In the genomic region with DNA sequence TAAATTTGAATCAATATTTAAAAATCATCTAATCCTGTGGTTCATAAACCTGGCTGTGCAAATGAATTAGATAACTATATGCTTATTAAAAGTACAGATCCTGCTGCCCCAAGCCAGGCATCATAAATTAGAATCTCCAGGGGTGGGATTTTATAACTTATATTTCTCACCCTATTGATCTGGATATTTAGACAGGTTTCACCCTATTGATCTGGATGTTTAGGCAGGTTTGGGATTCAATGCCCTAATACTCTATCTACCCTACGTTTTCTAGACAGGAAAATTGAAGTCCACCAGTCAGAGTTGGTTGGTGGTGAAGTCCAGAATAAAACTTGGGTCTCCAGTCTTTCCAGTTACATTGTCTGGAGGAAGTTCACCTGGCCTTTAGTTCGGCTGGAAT, we compare ENCODE assay signal across 44 cellular contexts. TPM values are rescaled to one million over a fixed set of nuclear protein-coding genes. Genes with fewer than 3 reads are reported as not detected.
"Had no signal": no experiment of that assay in that cellular context is flagged by ENCODE, and none has a peak within 500 bp of the region (broad histone marks: within the 10 kb centered on the region; RNA-seq: fewer than 3 reads in every experiment).

No MANE protein-coding gene starts in this region.

- H3K27ac Mint-ChIP-seq: activated naive CD4-positive, alpha-beta T cell treated with anti-CD3 and anti-CD28 coated beads for 36 hours; activated naive CD4-positive, alpha-beta T cell treated with anti-CD3 and anti-CD28 coated beads, Interleukin-2, amount 10 ng/mL, durations not matched to agents 7 days and 5 days; activated naive CD4-positive, alpha-beta T cell treated with anti-CD3 and anti-CD28 coated beads, Interleukin-2, amount 50 U/mL, for 24 hours; activated naive CD4-positive, alpha-beta T cell treated with anti-CD3 and anti-CD28 coated beads, Interleukin-2, amount 50 U/mL, for 72 hours; activated naive CD8-positive, alpha-beta T cell; activated naive CD8-positive, alpha-beta T cell treated with anti-CD3 and anti-CD28 coated beads for 36 hours; activated naive CD8-positive, alpha-beta T cell treated with anti-CD3 and anti-CD28 coated beads, Interleukin-2, amount 10 ng/mL, durations not matched to agents 7 days and 5 days; activated naive CD8-positive, alpha-beta T cell treated with anti-CD3 and anti-CD28 coated beads, Interleukin-2, amount 50 U/mL, for 24 hours; activated T-cell treated with anti-CD3 and anti-CD28 coated beads, Interleukin-2, amount 50 U/mL, for 24 hours; activated T-cell treated with anti-CD3 and anti-CD28 coated beads, Interleukin-2, amount 50 U/mL, for 72 hours; activated T-helper 1 cell treated with anti-CD3 and anti-CD28 coated beads, Interleukin-12 subunit alpha, Interleukin-12 subunit beta, Interleukin-2, Interleukin-4 antibody, amounts not matched to agents 30 ng/mL and 10 ng/mL and 1 ng/mL, durations not matched to agents 14 hours and 24 hours and 36 hours; activated T-helper 17 cell treated with anti-CD3 and anti-CD28 coated beads, Interleukin-2, amount 50 U/mL, for 72 hours; activated T-helper 2 cell treated with anti-CD3 and anti-CD28 coated beads, Interferon-gamma antibody, Interleukin-2, Interleukin-4, amounts not matched to agents 10 μg/mL and 5 μg/mL and 100 μg/mL, durations not matched to agents 14 hours and 24 hours and 36 hours; brain had no signal

- DNase-seq: activated effector memory CD4-positive, alpha-beta T cell treated with anti-CD3 and anti-CD28 coated beads, Interleukin-2, amount 50 U/mL, for 16 hours; activated effector memory CD4-positive, alpha-beta T cell treated with Interleukin-2 at 50 U/mL for 16 hours; activated gamma-delta T cell; activated gamma-delta T cell treated with Interleukin-2 at 50 U/mL for 16 hours; activated naive CD4-positive, alpha-beta T cell; activated naive CD4-positive, alpha-beta T cell treated with anti-CD3 and anti-CD28 coated beads for 36 hours; activated naive CD4-positive, alpha-beta T cell treated with anti-CD3 and anti-CD28 coated beads, Interleukin-2, amount 10 ng/mL, durations not matched to agents 7 days and 5 days; activated naive CD4-positive, alpha-beta T cell treated with anti-CD3 and anti-CD28 coated beads, Interleukin-2, amount 50 U/mL, for 16 hours; activated naive CD4-positive, alpha-beta T cell treated with Interleukin-2 at 50 U/mL for 16 hours; activated naive CD8-positive, alpha-beta T cell treated with anti-CD3 and anti-CD28 coated beads for 36 hours; activated naive CD8-positive, alpha-beta T cell treated with anti-CD3 and anti-CD28 coated beads, Interleukin-2, amount 10 ng/mL, durations not matched to agents 7 days and 5 days; activated naive CD8-positive, alpha-beta T cell treated with anti-CD3 and anti-CD28 coated beads, Interleukin-2, amount 50 U/mL, for 24 hours; activated T-cell treated with anti-CD3 and anti-CD28 coated beads, Interleukin-2, amount 50 U/mL, for 1 hour; activated T-cell treated with anti-CD3 and anti-CD28 coated beads, Interleukin-2, amount 50 U/mL, for 24 hours; activated T-cell treated with anti-CD3 and anti-CD28 coated beads, Interleukin-2, amount 50 U/mL, for 4 hours; activated T-cell treated with anti-CD3 and anti-CD28 coated beads, Interleukin-2, amount 50 U/mL, for 48 hours; activated T-cell treated with anti-CD3 and anti-CD28 coated beads, Interleukin-2, amount 50 U/mL, for 72 hours; adrenal gland; amniotic stem cell; amygdala; anterior cingulate cortex; aorta; body of pancreas; caudate nucleus; central memory CD4-positive, alpha-beta T cell; cerebellar nuclear complex had no signal

- H3K36me3 Mint-ChIP-seq: activated naive CD4-positive, alpha-beta T cell treated with anti-CD3 and anti-CD28 coated beads, Interleukin-2, amount 10 ng/mL, durations not matched to agents 7 days and 5 days; activated naive CD4-positive, alpha-beta T cell treated with anti-CD3 and anti-CD28 coated beads, Interleukin-2, amount 50 U/mL, for 24 hours; activated naive CD4-positive, alpha-beta T cell treated with anti-CD3 and anti-CD28 coated beads, Interleukin-2, amount 50 U/mL, for 72 hours; activated naive CD8-positive, alpha-beta T cell; activated naive CD8-positive, alpha-beta T cell treated with anti-CD3 and anti-CD28 coated beads for 36 hours; activated naive CD8-positive, alpha-beta T cell treated with anti-CD3 and anti-CD28 coated beads, Interleukin-2, amount 10 ng/mL, durations not matched to agents 7 days and 5 days; brain had no signal

- ATAC-seq: activated naive CD4-positive, alpha-beta T cell treated with anti-CD3 and anti-CD28 coated beads, Interleukin-2, amount 50 U/mL, for 72 hours; activated naive CD8-positive, alpha-beta T cell treated with anti-CD3 and anti-CD28 coated beads, Interleukin-2, amount 50 U/mL, for 24 hours; activated T-cell treated with anti-CD3 and anti-CD28 coated beads, Interleukin-2, amount 50 U/mL, for 4 hours; activated T-cell treated with anti-CD3 and anti-CD28 coated beads, Interleukin-2, amount 50 U/mL, for 72 hours; activated T-helper 17 cell treated with anti-CD3 and anti-CD28 coated beads, Interleukin-2, amount 50 U/mL, for 72 hours; body of pancreas had no signal

- H3K4me1 ChIP-seq: adrenal gland, ascending aorta, body of pancreas, breast epithelium had no signal

- H3K4me3 ChIP-seq: adrenal gland, ascending aorta, body of pancreas, breast epithelium, cardiac muscle cell had no signal

- H3K27me3 ChIP-seq: ascending aorta, body of pancreas, brain microvascular endothelial cell, breast epithelium, cardiac muscle cell had no signal

- H3K27ac ChIP-seq: adrenal gland, ascending aorta, body of pancreas, brain microvascular endothelial cell, breast epithelium, cardiac muscle cell had no signal

- FAIRE-seq: astrocyte, bronchial epithelial cell had no signal

- H3K27me3 Mint-ChIP-seq: activated naive CD4-positive, alpha-beta T cell treated with anti-CD3 and anti-CD28 coated beads, Interleukin-2, amount 10 ng/mL, durations not matched to agents 7 days and 5 days had no signal

- H3K36me3 ChIP-seq: adrenal gland, ascending aorta, brain microvascular endothelial cell, breast epithelium, cardiac muscle cell had no signal

- H3K9me3 ChIP-seq: adrenal gland, ascending aorta, body of pancreas had no signal

- H3K9me3 Mint-ChIP-seq: activated naive CD4-positive, alpha-beta T cell treated with anti-CD3 and anti-CD28 coated beads for 36 hours; activated naive CD4-positive, alpha-beta T cell treated with anti-CD3 and anti-CD28 coated beads, Interleukin-2, amount 10 ng/mL, durations not matched to agents 7 days and 5 days; activated naive CD4-positive, alpha-beta T cell treated with anti-CD3 and anti-CD28 coated beads, Interleukin-2, amount 50 U/mL, for 24 hours; activated naive CD4-positive, alpha-beta T cell treated with anti-CD3 and anti-CD28 coated beads, Interleukin-2, amount 50 U/mL, for 72 hours; activated naive CD8-positive, alpha-beta T cell treated with anti-CD3 and anti-CD28 coated beads for 36 hours; activated naive CD8-positive, alpha-beta T cell treated with anti-CD3 and anti-CD28 coated beads, Interleukin-2, amount 10 ng/mL, durations not matched to agents 7 days and 5 days; activated naive CD8-positive, alpha-beta T cell treated with anti-CD3 and anti-CD28 coated beads, Interleukin-2, amount 50 U/mL, for 24 hours; activated T-cell treated with anti-CD3 and anti-CD28 coated beads, Interleukin-2, amount 50 U/mL, for 24 hours; activated T-helper 1 cell treated with anti-CD3 and anti-CD28 coated beads, Interleukin-12 subunit alpha, Interleukin-12 subunit beta, Interleukin-2, Interleukin-4 antibody, amounts not matched to agents 30 ng/mL and 10 ng/mL and 1 ng/mL, durations not matched to agents 14 hours and 24 hours and 36 hours; activated T-helper 2 cell treated with anti-CD3 and anti-CD28 coated beads, Interferon-gamma antibody, Interleukin-2, Interleukin-4, amounts not matched to agents 10 μg/mL and 5 μg/mL and 100 μg/mL, durations not matched to agents 14 hours and 24 hours and 36 hours had no signal

- H3K4me1 Mint-ChIP-seq: activated naive CD4-positive, alpha-beta T cell treated with anti-CD3 and anti-CD28 coated beads, Interleukin-2, amount 10 ng/mL, durations not matched to agents 7 days and 5 days; activated naive CD4-positive, alpha-beta T cell treated with anti-CD3 and anti-CD28 coated beads, Interleukin-2, amount 50 U/mL, for 24 hours; activated naive CD8-positive, alpha-beta T cell treated with anti-CD3 and anti-CD28 coated beads for 36 hours; activated naive CD8-positive, alpha-beta T cell treated with anti-CD3 and anti-CD28 coated beads, Interleukin-2, amount 10 ng/mL, durations not matched to agents 7 days and 5 days; activated naive CD8-positive, alpha-beta T cell treated with anti-CD3 and anti-CD28 coated beads, Interleukin-2, amount 50 U/mL, for 24 hours; activated T-helper 17 cell treated with anti-CD3 and anti-CD28 coated beads, Interleukin-2, amount 50 U/mL, for 72 hours; brain; central memory CD8-positive, alpha-beta T cell had no signal

- H3K4me3 Mint-ChIP-seq: activated naive CD4-positive, alpha-beta T cell treated with anti-CD3 and anti-CD28 coated beads for 36 hours; activated naive CD4-positive, alpha-beta T cell treated with anti-CD3 and anti-CD28 coated beads, Interleukin-2, amount 10 ng/mL, durations not matched to agents 7 days and 5 days; activated naive CD4-positive, alpha-beta T cell treated with anti-CD3 and anti-CD28 coated beads, Interleukin-2, amount 50 U/mL, for 24 hours; activated naive CD8-positive, alpha-beta T cell; activated naive CD8-positive, alpha-beta T cell treated with anti-CD3 and anti-CD28 coated beads for 36 hours; activated naive CD8-positive, alpha-beta T cell treated with anti-CD3 and anti-CD28 coated beads, Interleukin-2, amount 10 ng/mL, durations not matched to agents 7 days and 5 days; activated naive CD8-positive, alpha-beta T cell treated with anti-CD3 and anti-CD28 coated beads, Interleukin-2, amount 50 U/mL, for 24 hours; activated T-cell treated with anti-CD3 and anti-CD28 coated beads, Interleukin-2, amount 50 U/mL, for 24 hours; activated T-cell treated with anti-CD3 and anti-CD28 coated beads, Interleukin-2, amount 50 U/mL, for 4 hours; activated T-cell treated with anti-CD3 and anti-CD28 coated beads, Interleukin-2, amount 50 U/mL, for 72 hours; activated T-helper 1 cell treated with anti-CD3 and anti-CD28 coated beads, Interleukin-12 subunit alpha, Interleukin-12 subunit beta, Interleukin-2, Interleukin-4 antibody, amounts not matched to agents 30 ng/mL and 10 ng/mL and 1 ng/mL, durations not matched to agents 14 hours and 24 hours and 36 hours; activated T-helper 17 cell treated with anti-CD3 and anti-CD28 coated beads, Interleukin-2, amount 50 U/mL, for 72 hours; brain; central memory CD8-positive, alpha-beta T cell had no signal

RNA-seq across cellular contexts. Expression of a gene that starts 2.6 kb away (rescaled TPM):
- total RNA-seq: activated naive CD4-positive, alpha-beta T cell treated with anti-CD3 and anti-CD28 coated beads for 36 hours; activated naive CD4-positive, alpha-beta T cell treated with anti-CD3 and anti-CD28 coated beads, Interleukin-2, amount 50 U/mL, for 72 hours; activated naive CD8-positive, alpha-beta T cell treated with anti-CD3 and anti-CD28 coated beads for 36 hours; activated naive CD8-positive, alpha-beta T cell treated with anti-CD3 and anti-CD28 coated beads, Interleukin-2, amount 10 ng/mL, durations not matched to agents 7 days and 5 days; activated T-cell treated with anti-CD3 and anti-CD28 coated beads, Interleukin-2, amount 50 U/mL, for 4 hours; activated T-cell treated with anti-CD3 and anti-CD28 coated beads, Interleukin-2, amount 50 U/mL, for 72 hours; activated T-helper 1 cell treated with anti-CD3 and anti-CD28 coated beads, Interleukin-12 subunit alpha, Interleukin-12 subunit beta, Interleukin-2, Interleukin-4 antibody, amounts not matched to agents 30 ng/mL and 10 ng/mL and 1 ng/mL, durations not matched to agents 14 hours and 24 hours and 36 hours; activated T-helper 17 cell treated with anti-CD3 and anti-CD28 coated beads, Interleukin-2, amount 50 U/mL, for 72 hours; activated T-helper 2 cell treated with anti-CD3 and anti-CD28 coated beads, Interferon-gamma antibody, Interleukin-2, Interleukin-4, amounts not matched to agents 10 μg/mL and 5 μg/mL and 100 μg/mL, durations not matched to agents 14 hours and 24 hours and 36 hours; adrenal gland; aorta; ascending aorta; astrocyte; body of pancreas; breast epithelium; bronchial epithelial cell; cardiac muscle cell; cardiac septum; cerebellum; chondrocyte had no signal
- polyA plus RNA-seq: adipose tissue, adrenal gland, aorta, cardiac muscle cell had no signal

RNA-seq across cellular contexts. Expression of a gene that starts 18.2 kb away (rescaled TPM):
- total RNA-seq: activated naive CD4-positive, alpha-beta T cell treated with anti-CD3 and anti-CD28 coated beads for 36 hours; activated naive CD4-positive, alpha-beta T cell treated with anti-CD3 and anti-CD28 coated beads, Interleukin-2, amount 50 U/mL, for 72 hours; activated naive CD8-positive, alpha-beta T cell treated with anti-CD3 and anti-CD28 coated beads for 36 hours; activated naive CD8-positive, alpha-beta T cell treated with anti-CD3 and anti-CD28 coated beads, Interleukin-2, amount 10 ng/mL, durations not matched to agents 7 days and 5 days; activated T-cell treated with anti-CD3 and anti-CD28 coated beads, Interleukin-2, amount 50 U/mL, for 4 hours; activated T-cell treated with anti-CD3 and anti-CD28 coated beads, Interleukin-2, amount 50 U/mL, for 72 hours; activated T-helper 1 cell treated with anti-CD3 and anti-CD28 coated beads, Interleukin-12 subunit alpha, Interleukin-12 subunit beta, Interleukin-2, Interleukin-4 antibody, amounts not matched to agents 30 ng/mL and 10 ng/mL and 1 ng/mL, durations not matched to agents 14 hours and 24 hours and 36 hours; activated T-helper 17 cell treated with anti-CD3 and anti-CD28 coated beads, Interleukin-2, amount 50 U/mL, for 72 hours; activated T-helper 2 cell treated with anti-CD3 and anti-CD28 coated beads, Interferon-gamma antibody, Interleukin-2, Interleukin-4, amounts not matched to agents 10 μg/mL and 5 μg/mL and 100 μg/mL, durations not matched to agents 14 hours and 24 hours and 36 hours; adrenal gland; aorta; ascending aorta; astrocyte; body of pancreas; breast epithelium; bronchial epithelial cell; cardiac muscle cell; cardiac septum; cerebellum; chondrocyte had no signal
- polyA plus RNA-seq: adipose tissue, adrenal gland, aorta, cardiac muscle cell had no signal

RNA-seq across cellular contexts. Expression of a gene that starts 44.0 kb away (rescaled TPM):
- total RNA-seq: activated naive CD4-positive, alpha-beta T cell treated with anti-CD3 and anti-CD28 coated beads for 36 hours; activated naive CD4-positive, alpha-beta T cell treated with anti-CD3 and anti-CD28 coated beads, Interleukin-2, amount 50 U/mL, for 72 hours; activated naive CD8-positive, alpha-beta T cell treated with anti-CD3 and anti-CD28 coated beads for 36 hours; activated naive CD8-positive, alpha-beta T cell treated with anti-CD3 and anti-CD28 coated beads, Interleukin-2, amount 10 ng/mL, durations not matched to agents 7 days and 5 days; activated T-cell treated with anti-CD3 and anti-CD28 coated beads, Interleukin-2, amount 50 U/mL, for 4 hours; activated T-cell treated with anti-CD3 and anti-CD28 coated beads, Interleukin-2, amount 50 U/mL, for 72 hours; activated T-helper 1 cell treated with anti-CD3 and anti-CD28 coated beads, Interleukin-12 subunit alpha, Interleukin-12 subunit beta, Interleukin-2, Interleukin-4 antibody, amounts not matched to agents 30 ng/mL and 10 ng/mL and 1 ng/mL, durations not matched to agents 14 hours and 24 hours and 36 hours; activated T-helper 17 cell treated with anti-CD3 and anti-CD28 coated beads, Interleukin-2, amount 50 U/mL, for 72 hours; activated T-helper 2 cell treated with anti-CD3 and anti-CD28 coated beads, Interferon-gamma antibody, Interleukin-2, Interleukin-4, amounts not matched to agents 10 μg/mL and 5 μg/mL and 100 μg/mL, durations not matched to agents 14 hours and 24 hours and 36 hours; adrenal gland; aorta; ascending aorta; astrocyte; body of pancreas; breast epithelium; bronchial epithelial cell; cardiac muscle cell; cardiac septum; cerebellum; chondrocyte had no signal
- polyA plus RNA-seq: adipose tissue, adrenal gland, aorta, cardiac muscle cell had no signal

RNA-seq across cellular contexts. Expression of a gene that starts 58.5 kb away (rescaled TPM):
- total RNA-seq: activated naive CD4-positive, alpha-beta T cell treated with anti-CD3 and anti-CD28 coated beads for 36 hours; activated naive CD4-positive, alpha-beta T cell treated with anti-CD3 and anti-CD28 coated beads, Interleukin-2, amount 50 U/mL, for 72 hours; activated naive CD8-positive, alpha-beta T cell treated with anti-CD3 and anti-CD28 coated beads for 36 hours; activated naive CD8-positive, alpha-beta T cell treated with anti-CD3 and anti-CD28 coated beads, Interleukin-2, amount 10 ng/mL, durations not matched to agents 7 days and 5 days; activated T-cell treated with anti-CD3 and anti-CD28 coated beads, Interleukin-2, amount 50 U/mL, for 4 hours; activated T-cell treated with anti-CD3 and anti-CD28 coated beads, Interleukin-2, amount 50 U/mL, for 72 hours; activated T-helper 1 cell treated with anti-CD3 and anti-CD28 coated beads, Interleukin-12 subunit alpha, Interleukin-12 subunit beta, Interleukin-2, Interleukin-4 antibody, amounts not matched to agents 30 ng/mL and 10 ng/mL and 1 ng/mL, durations not matched to agents 14 hours and 24 hours and 36 hours; activated T-helper 17 cell treated with anti-CD3 and anti-CD28 coated beads, Interleukin-2, amount 50 U/mL, for 72 hours; activated T-helper 2 cell treated with anti-CD3 and anti-CD28 coated beads, Interferon-gamma antibody, Interleukin-2, Interleukin-4, amounts not matched to agents 10 μg/mL and 5 μg/mL and 100 μg/mL, durations not matched to agents 14 hours and 24 hours and 36 hours; adrenal gland; aorta; ascending aorta; astrocyte; body of pancreas; breast epithelium; bronchial epithelial cell; cardiac muscle cell; cardiac septum; cerebellum; chondrocyte had no signal
- polyA plus RNA-seq: adipose tissue, adrenal gland, aorta, cardiac muscle cell had no signal
